ENCODE assay signal across 18 cellular contexts in genomic region chr6:49607391-49607982, GRCh38. TPM values are rescaled to one million over a fixed set of nuclear protein-coding genes. Genes with fewer than 3 reads are reported as not detected.
DNase-seq lines count a peak whose midpoint lies in the region; ATAC-seq, FAIRE-seq and TF ChIP-seq lines count a peak whose summit lies in the region.
"Had no signal": no experiment of that assay in that cellular context is flagged by ENCODE, and none has a peak within 500 bp of the region (broad histone marks: within the 10 kb centered on the region; RNA-seq: fewer than 3 reads in every experiment).

No MANE protein-coding gene starts in this region.

- no peak overlapping the region for H3K27ac ChIP-seq in keratinocyte (ENCODE audit: control insufficient read depth, insufficient read depth, low read length)
- H3K27ac ChIP-seq: adrenal gland, stomach, upper lobe of left lung had no signal

- H3K4me1 ChIP-seq in keratinocyte (ENCODE audit: control insufficient read depth, extremely low read depth, insufficient read depth, low read length): no peaks in the 10 kb centered on the region
- H3K4me1 ChIP-seq: adrenal gland, stomach, upper lobe of left lung had no signal

- no peak for FAIRE-seq in keratinocyte (lab: Jason Lieb, UNC)

- no peaks in the 10 kb centered on the region for H3K36me3 Mint-ChIP-seq in WTC11
- H3K36me3 Mint-ChIP-seq: memory B cell; naive thymus-derived CD8-positive, alpha-beta T cell had no signal

- H2AFZ ChIP-seq in keratinocyte (ENCODE audit: control insufficient read depth, low read length): no peak overlapping the region

- H3K36me3 ChIP-seq in keratinocyte (ENCODE audit: control insufficient read depth in 2 of 2, extremely low read depth in 1 of 2, insufficient read depth in 2 of 2, low read length in 2 of 2): no peaks in the 10 kb centered on the region
- H3K36me3 ChIP-seq: adrenal gland, stomach, upper lobe of left lung had no signal

- H3K4me3 ChIP-seq in keratinocyte (ENCODE audit: control insufficient read depth in 2 of 3, extremely low read depth in 1 of 3, insufficient read depth in 2 of 3, low read depth in 1 of 3, low read length in 3 of 3) (no peak overlapping the region), foreskin fibroblast (ENCODE audit: low read depth in 1 of 2, low read length in 2 of 2) (no peak overlapping the region)
- H3K4me3 ChIP-seq: adrenal gland, stomach, upper lobe of left lung had no signal

- CTCF ChIA-PET in WTC11 (lab: Charles Lee): interaction anchor here (0.7 to 3.4 kb wide), 11 partner anchors 11 to 842 kb away, joined by 3 to 45 read pairs (median 4); partner anchors contain the start of gene C6orf141

- H3K27me3 Mint-ChIP-seq in WTC11 (ENCODE audit: low read depth): no peaks in the 10 kb centered on the region

- H3K27me3 ChIP-seq in keratinocyte (ENCODE audit: control insufficient read depth, extremely low read depth, insufficient read depth, low read length): no peaks in the 10 kb centered on the region
- H3K27me3 ChIP-seq: adrenal gland, upper lobe of left lung had no signal

- peaks cover 27% of the 10 kb centered on the region for H3K4me1 Mint-ChIP-seq in WTC11
- H3K4me1 Mint-ChIP-seq: memory B cell; naive thymus-derived CD8-positive, alpha-beta T cell had no signal

- H3K79me2 ChIP-seq in keratinocyte (ENCODE audit: control insufficient read depth, insufficient read depth, low read length): no peaks in the 10 kb centered on the region

- no peaks in the 10 kb centered on the region for H3K9me1 ChIP-seq in keratinocyte (ENCODE audit: control insufficient read depth, extremely low read depth, insufficient read depth, low read length)

- H3K27ac Mint-ChIP-seq in WTC11: no peak overlapping the region; the same call in 1 of the 2 replicates
- H3K27ac Mint-ChIP-seq: memory B cell; naive thymus-derived CD8-positive, alpha-beta T cell had no signal

- H3K4me2 ChIP-seq in keratinocyte (ENCODE audit: control insufficient read depth, extremely low read depth, insufficient read depth, low read depth, low read length): peak overlapping the region; percentile 4

- DNase-seq in ELR (ENCODE audit: low read depth) (peak; percentile 16), WTC11 (ENCODE audit: low spot score) (no peak), keratinocyte (ENCODE audit: low read depth, low spot score) (no peak), foreskin fibroblast (no peak), RKO (ENCODE audit: low spot score) (no peak)
- DNase-seq in activated naive CD4-positive, alpha-beta T cell treated with anti-CD3 and anti-CD28 coated beads, Interleukin-2, amount 50 U/mL, for 16 hours: no peak
- DNase-seq: activated CD4-positive, alpha-beta T cell treated with anti-CD3 and anti-CD28 coated beads for 4 hours; activated CD8-positive, alpha-beta memory T cell treated with anti-CD3 and anti-CD28 coated beads, Interleukin-2, amount 50 U/mL, for 4 hours; activated effector memory CD4-positive, alpha-beta T cell treated with anti-CD3 and anti-CD28 coated beads, Interleukin-2, amount 50 U/mL, for 16 hours; kidney; stomach had no signal

- no peak overlapping the region for H3K4me3 Mint-ChIP-seq in WTC11
- H3K4me3 Mint-ChIP-seq: memory B cell; naive thymus-derived CD8-positive, alpha-beta T cell had no signal

- no peaks in the 10 kb centered on the region for H3K9me3 ChIP-seq in keratinocyte (ENCODE audit: control insufficient read depth, low read depth, low read length)
- H3K9me3 ChIP-seq: adrenal gland, stomach, upper lobe of left lung had no signal

- TF ChIP-seq CTCF in WTC11 (IDR thresholded peaks at IDR 0.05) (no peak), keratinocyte (optimal IDR thresholded peaks at IDR 0.05 in 1 of 3, IDR thresholded peaks at IDR 0.05 in 1 of 3, conservative IDR thresholded peaks at IDR 0.05 in 1 of 3; ENCODE audit: extremely low read depth in 1 of 3, insufficient read depth in 2 of 3, low read length in 3 of 3) (no peak), foreskin fibroblast (IDR thresholded peaks at IDR 0.05; ENCODE audit: low read depth, low read length) (no peak)

- peaks cover 4% of the 10 kb centered on the region for H3K9me3 Mint-ChIP-seq in WTC11

- H3K9ac ChIP-seq in keratinocyte (ENCODE audit: control insufficient read depth, extremely low read depth, insufficient read depth, low read length): no peak overlapping the region

- no peaks in the 10 kb centered on the region for H4K20me1 ChIP-seq in keratinocyte (ENCODE audit: control insufficient read depth, extremely low read depth, insufficient read depth, low read length)

- POLR2A ChIA-PET in WTC11 (lab: Charles Lee): no interaction called here

- ATAC-seq in HG03139 (IDR thresholded peaks at IDR 0.05; ENCODE audit: unreplicated experiment) (peak; percentile 20), WTC11 (peak; percentile 67)

- dilution Hi-C loops in keratinocyte (cut with MboI; ENCODE audit: extremely low pct_ligation_motif_present, low sequenced_read_pairs): no loop called here

TF ChIP-seq in WTC11, 78 proteins besides CTCF, POLR2A, EP300 and RAD21:
- TF ChIP-seq TCF7 (CRISPR knock-in tag; IDR thresholded peaks at IDR 0.05; ENCODE audit: low read depth): no peak
- no peak for TF ChIP-seq ZNF281 (CRISPR knock-in tag; IDR thresholded peaks at IDR 0.05)
- TF ChIP-seq SMAD4 (CRISPR knock-in tag; IDR thresholded peaks at IDR 0.05): no peak
- TF ChIP-seq GTF2I (CRISPR knock-in tag; conservative IDR thresholded peaks at IDR 0.05): no peak
TF ChIP-seq in WTC11: peak in this region for 0.

RNA-seq across cellular contexts. Expression of gene RHAG, which starts 29.2 kb away (rescaled TPM):
- total RNA-seq in WTC11 (2021): 0.30 to 0.60 TPM (median 0.31 TPM) in 3 replicates
- 0.05 TPM in 1 of 3 replicates, not detected in the others for polyA plus RNA-seq in keratinocyte
- not detected for polyA plus RNA-seq in keratinocyte (2011; ENCODE audit: low read depth)
- polyA plus RNA-seq in keratinocyte (2011; cell fraction: cytosol; rRNA removed): not detected in 2 replicates
- not detected in 2 replicates for polyA plus RNA-seq in keratinocyte (2011; cell fraction: nucleus; rRNA removed)
- polyA plus RNA-seq in keratinocyte (2012; ENCODE audit: low replicate concordance): not detected in 2 replicates
- not detected in 3 replicates for polyA minus RNA-seq in keratinocyte
- not detected for polyA minus RNA-seq in keratinocyte (2011; cell fraction: cytosol; rRNA and poly(A)+ RNA removed)
- not detected in 2 replicates for polyA minus RNA-seq in keratinocyte (2011; cell fraction: nucleus; rRNA and poly(A)+ RNA removed)
- total RNA-seq: esophagus mucosa; kidney; naive thymus-derived CD8-positive, alpha-beta T cell; RPMI7951 had no signal
- polyA plus RNA-seq: naive thymus-derived CD8-positive, alpha-beta T cell had no signal

RNA-seq across cellular contexts. Expression of gene C6orf141, which starts 57.0 kb away (rescaled TPM):
- 6.5 to 14.4 TPM (median 8.2 TPM) in 3 replicates for total RNA-seq in WTC11 (2021)
- polyA plus RNA-seq in keratinocyte: 20.7 to 59.1 TPM (median 51.6 TPM) in 3 replicates
- 15.4 TPM for polyA plus RNA-seq in keratinocyte (2011; ENCODE audit: low read depth)
- polyA plus RNA-seq in keratinocyte (2011; cell fraction: cytosol; rRNA removed): 7.9 and 16.5 TPM in 2 replicates
- 165 and 203 TPM in 2 replicates for polyA plus RNA-seq in keratinocyte (2011; cell fraction: nucleus; rRNA removed)
- 14.2 and 26.9 TPM in 2 replicates for polyA plus RNA-seq in keratinocyte (2012; ENCODE audit: low replicate concordance)
- 4.2 to 23.0 TPM (median 14.0 TPM) in 3 replicates for polyA minus RNA-seq in keratinocyte
- polyA minus RNA-seq in keratinocyte (2011; cell fraction: cytosol; rRNA and poly(A)+ RNA removed): 2.5 TPM
- polyA minus RNA-seq in keratinocyte (2011; cell fraction: nucleus; rRNA and poly(A)+ RNA removed): 25.9 and 38.6 TPM in 2 replicates
- total RNA-seq: naive thymus-derived CD8-positive, alpha-beta T cell had no signal
- polyA plus RNA-seq: naive thymus-derived CD8-positive, alpha-beta T cell had no signal
